Comparison of ENCODE assay signal across 8 cellular contexts in genomic region chr15:22979069-22979698, GRCh38. TPM values are rescaled to one million over a fixed set of nuclear protein-coding genes. Genes with fewer than 3 reads are reported as not detected.
A peak's percentile ranks its signal among the peaks of the same experiment; 100 is the strongest.
DNase-seq lines count a peak whose midpoint lies in the region; ATAC-seq, FAIRE-seq and TF ChIP-seq lines count a peak whose summit lies in the region.

No MANE protein-coding gene starts in this region.

- no peaks in the 10 kb centered on the region for H3K36me3 Mint-ChIP-seq in astrocyte (ENCODE audit: low read depth, unreplicated experiment)

- H3K4me1 Mint-ChIP-seq in astrocyte (ENCODE audit: low read depth, unreplicated experiment) = peaks cover 2% of the 10 kb centered on the region

- TF ChIP-seq CTCF in AG04450 (IDR thresholded peaks at IDR 0.05; ENCODE audit: low read depth, low read length) (no peak), astrocyte (IDR thresholded peaks at IDR 0.05; ENCODE audit: insufficient read depth, low read depth, low read length) (no peak), hepatocyte (IDR thresholded peaks at IDR 0.05; ENCODE audit: poor library complexity) (no peak), retinal pigment epithelial cell (conservative IDR thresholded peaks at IDR 0.05; ENCODE audit: low read depth, low read length) (no peak)

- POLR2A ChIA-PET in AG04450 (lab: Yijun Ruan, JAX) = interaction anchor here (0.9 to 1.9 kb wide), 3 partner anchors 15 to 91 kb away, joined by 4 to 8 read pairs (median 5); no protein-coding TSS in a partner anchor

- peak overlapping the region; percentile 97 for H3K27ac Mint-ChIP-seq in astrocyte (ENCODE audit: unreplicated experiment)

- no peak for FAIRE-seq in astrocyte (lab: Jason Lieb, UNC)

- H4K20me1 ChIP-seq in astrocyte (ENCODE audit: insufficient read depth, low read length) (peaks cover 53% of the 10 kb centered on the region), hepatocyte (ENCODE audit: insufficient read depth, poor library complexity, severe bottlenecking) (peaks cover 47% of the 10 kb centered on the region)

- DNase-seq in AG04450 (ENCODE audit: low read depth, low spot score) (no peak), astrocyte (ENCODE audit: low read depth) (peak; percentile 40), hepatocyte (ENCODE audit: low spot score) (peak; percentile 76), retinal pigment epithelial cell (ENCODE audit: low read depth) (no peak), NCI-H1930 (lab: John Stamatoyannopoulos, UW) (no peak)

- WGBS in hepatocyte (ENCODE audit: low lambda C conversion rate, missing lambda C conversion rate) = 1% methylated on average over 54 of the region's 54 CpGs

- H3K9me3 Mint-ChIP-seq in astrocyte (ENCODE audit: unreplicated experiment) = no peaks in the 10 kb centered on the region

- H3K4me1 ChIP-seq in astrocyte (ENCODE audit: insufficient read depth, low read length) (peaks cover 12% of the 10 kb centered on the region), hepatocyte (ENCODE audit: insufficient read depth) (peaks cover 5% of the 10 kb centered on the region)

- H3K9ac ChIP-seq in astrocyte (ENCODE audit: low read length) = peak overlapping the region; percentile 93

- peaks cover 56% of the 10 kb centered on the region for H3K79me2 ChIP-seq in astrocyte (ENCODE audit: insufficient read depth, low read length)
- H3K79me2 ChIP-seq in hepatocyte = peaks cover 54% of the 10 kb centered on the region

- H3K36me3 ChIP-seq in astrocyte (ENCODE audit: insufficient read depth, low read length) = no peaks in the 10 kb centered on the region
- no peaks in the 10 kb centered on the region for H3K36me3 ChIP-seq in hepatocyte (replicated peaks; ENCODE audit: insufficient read depth, low read depth)

- H3K27me3 ChIP-seq in AG04450 (ENCODE audit: control insufficient read depth, insufficient read depth, low read length) (no peaks in the 10 kb centered on the region), astrocyte (ENCODE audit: insufficient read depth, low read length) (no peaks in the 10 kb centered on the region), hepatocyte (no peaks in the 10 kb centered on the region)

- H3K4me3 ChIP-seq in AG04450 (ENCODE audit: low read depth, low read length) = peak overlapping the region; percentile 94
- H3K4me3 ChIP-seq in astrocyte (ENCODE audit: insufficient read depth, low read depth, low read length) = peak overlapping the region; percentile 92
- peak overlapping the region; percentile 91 for H3K4me3 ChIP-seq in hepatocyte
- H3K4me3 ChIP-seq in retinal pigment epithelial cell (ENCODE audit: low read length) = peak overlapping the region; percentile 66

- no peaks in the 10 kb centered on the region for H3K9me2 ChIP-seq in hepatocyte (replicated peaks; ENCODE audit: insufficient read depth)

- peak overlapping the region; percentile 79 for H2AFZ ChIP-seq in astrocyte (ENCODE audit: low read depth, low read length)
- peak overlapping the region; percentile 90 for H2AFZ ChIP-seq in hepatocyte

- H3K27ac ChIP-seq in AG04450 (ENCODE audit: low read depth, low read length) = peak overlapping the region; percentile 57
- peak overlapping the region; percentile 71 for H3K27ac ChIP-seq in astrocyte (ENCODE audit: low read depth, low read length)
- peak overlapping the region; percentile 96 for H3K27ac ChIP-seq in hepatocyte

- ATAC-seq in GM18861 (IDR thresholded peaks at IDR 0.05; ENCODE audit: unreplicated experiment) (peak; percentile 58), HG03103 (IDR thresholded peaks at IDR 0.05; ENCODE audit: low read depth, unreplicated experiment) (peak; percentile 46)

- no peaks in the 10 kb centered on the region for H3K9me3 ChIP-seq in AG04450 (ENCODE audit: control insufficient read depth, insufficient read depth, low read length)
- H3K9me3 ChIP-seq in astrocyte (ENCODE audit: insufficient read depth, low read depth, low read length) = no peaks in the 10 kb centered on the region
- no peaks in the 10 kb centered on the region for H3K9me3 ChIP-seq in hepatocyte (ENCODE audit: low read depth)

- no peaks in the 10 kb centered on the region for H3K27me3 Mint-ChIP-seq in astrocyte (ENCODE audit: low read depth, unreplicated experiment)

- peak overlapping the region; percentile 94 for H3K4me2 ChIP-seq in astrocyte (ENCODE audit: low read length)
- peak overlapping the region; percentile 83 for H3K4me2 ChIP-seq in hepatocyte

- peak overlapping the region; percentile 100 for H3K4me3 Mint-ChIP-seq in astrocyte (ENCODE audit: unreplicated experiment)

- CTCF ChIA-PET in AG04450 (lab: Charles Lee) = interaction anchor here (0.6 kb wide), 1 partner anchor 19 kb away, joined by 3 read pairs; no protein-coding TSS in a partner anchor

TF ChIP-seq in PFSK-1, 5 proteins besides CTCF, POLR2A, EP300 and RAD21:
- TF ChIP-seq SIN3A (IDR thresholded peaks at IDR 0.05; ENCODE audit: borderline replicate concordance, insufficient read depth, low read length) = peak; percentile 62; the same call in 1 of the 2 replicates
- peak; percentile 11 for TF ChIP-seq FOXP2 (optimal IDR thresholded peaks at IDR 0.05; ENCODE audit: borderline replicate concordance, extremely low read depth, extremely low read length, insufficient read depth)
- no peak for TF ChIP-seq REST (IDR thresholded peaks at IDR 0.05; ENCODE audit: insufficient read depth in 1 of 2, low read depth in 2 of 2, low read length in 2 of 2)
TF ChIP-seq in PFSK-1: peak in this region for 2.

RNA-seq across cellular contexts. Expression of gene CYFIP1, which starts 1.0 kb away (rescaled TPM):
- polyA plus RNA-seq in AG04450 (2011; rRNA removed) = 70.9 and 78.4 TPM in 2 replicates
- 142 and 149 TPM in 2 replicates for polyA minus RNA-seq in AG04450 (2011; rRNA and poly(A)+ RNA removed)
- 60.9 TPM for polyA plus RNA-seq in PFSK-1 (2012; ENCODE audit: insufficient read length, low read depth)
- total RNA-seq in astrocyte = 116 and 117 TPM in 2 replicates
- 83.4 and 92.2 TPM in 2 replicates for total RNA-seq in hepatocyte
- 56.5 and 73.4 TPM in 2 replicates for polyA plus RNA-seq in hepatocyte

Comparison
In these comparisons a context has a peak if more than half of its experiments do, and no peak if none do; other contexts are left out.
1. DNase-seq: peak in astrocyte (single experiment) and hepatocyte (single experiment); none in AG04450 (single experiment), retinal pigment epithelial cell (single experiment) and NCI-H1930 (0 of 2).
2. Peak in every context shown above with its lines, with median percentiles within 50 percentile points of each other: H3K27ac ChIP-seq and H3K4me3 ChIP-seq.